1 cellular context compared by ENCODE assay signal in genomic region chr3:71461098-71461497, GRCh38.
TF ChIP-seq lines count a peak whose summit lies in the region.

No MANE protein-coding gene starts in this region.

TF ChIP-seq in IMR-90, 13 proteins besides CTCF, POLR2A, EP300 and RAD21 (continued from another document):
- TF ChIP-seq ELK1 (IDR thresholded peaks at IDR 0.05; ENCODE audit: borderline replicate concordance, low read depth, low read length) (no peak), RCOR1 (IDR thresholded peaks at IDR 0.05; ENCODE audit: insufficient replicate concordance, low read length) (no peak), MAFK (IDR thresholded peaks at IDR 0.05; ENCODE audit: low read depth, low read length) (no peak), CEBPB (IDR thresholded peaks at IDR 0.05; ENCODE audit: low read depth, low read length) (no peak), USF2 (IDR thresholded peaks at IDR 0.05; ENCODE audit: low read depth, low read length) (no peak), MXI1 (IDR thresholded peaks at IDR 0.05; ENCODE audit: borderline replicate concordance, low read depth, low read length) (no peak), RFX5 (IDR thresholded peaks at IDR 0.05; ENCODE audit: low read depth, low read length) (no peak), BHLHE40 (IDR thresholded peaks at IDR 0.05; ENCODE audit: low read depth, low read length) (no peak), NFE2L2 (IDR thresholded peaks at IDR 0.05; ENCODE audit: low read depth, low read length) (no peak), CHD1 (IDR thresholded peaks at IDR 0.05; ENCODE audit: low read depth, low read length) (no peak), SMC3 (IDR thresholded peaks at IDR 0.05; ENCODE audit: low read depth, low read length) (no peak)
